Comparison of ENCODE assay signal across 29 cellular contexts in genomic region chr10:90224791-90225566, GRCh38.
"Had no signal": no experiment of that assay in that cellular context is flagged by ENCODE, and none has a peak within 500 bp of the region (broad histone marks: within the 10 kb centered on the region; RNA-seq: fewer than 3 reads in every experiment).

No MANE protein-coding gene starts in this region.

- H3K9me3 ChIP-seq: body of pancreas, esophagus squamous epithelium, heart left ventricle, lower lobe of right lung, pancreas, prostate gland, testis, transverse colon had no signal

- H3K36me3 ChIP-seq: esophagus squamous epithelium, heart left ventricle, lower lobe of right lung, pancreas, prostate gland, transverse colon had no signal

- H3K4me1 ChIP-seq: body of pancreas, esophagus squamous epithelium, heart left ventricle, lower lobe of right lung, pancreas, prostate gland, testis, transverse colon had no signal

- ATAC-seq: activated naive CD4-positive, alpha-beta T cell treated with anti-CD3 and anti-CD28 coated beads, Interleukin-2, amount 50 U/mL, for 72 hours; activated T-cell treated with anti-CD3 and anti-CD28 coated beads, Interleukin-2, amount 50 U/mL, for 72 hours; body of pancreas; lower lobe of right lung; naive thymus-derived CD8-positive, alpha-beta T cell; pancreas; stimulated activated naive CD8-positive, alpha-beta T cell treated with anti-CD3 and anti-CD28 coated beads, Interleukin-15, Interleukin-2, amounts not matched to agents 100 U/mL and 50 U/mL, for 24 hours had no signal

- DNase-seq: activated CD4-positive, alpha-beta T cell treated with anti-CD3 and anti-CD28 coated beads for 4 hours; activated CD4-positive, alpha-beta T cell treated with anti-CD3 and anti-CD28 coated beads, Interleukin-2, amount 50 U/mL, for 4 hours; activated naive CD4-positive, alpha-beta T cell; activated T-cell treated with anti-CD3 and anti-CD28 coated beads for 4 hours; activated T-cell treated with anti-CD3 and anti-CD28 coated beads, Interleukin-2, amount 50 U/mL, for 72 hours; aorta; body of pancreas; central memory CD4-positive, alpha-beta T cell; dermis blood vessel endothelial cell; effector CD4-positive, alpha-beta T cell; esophagus squamous epithelium; foreskin fibroblast; heart left ventricle; hypothalamus; immature natural killer cell; lower lobe of right lung; mesenchymal stem cell; naive thymus-derived CD8-positive, alpha-beta T cell; nucleus accumbens; pancreas; retina; stimulated activated CD4-positive, alpha-beta T cell treated with anti-CD3 and anti-CD28 coated beads, Interleukin-12 subunit alpha, Interleukin-12 subunit beta, amount 100 ng/mL, for 4 hours; stimulated activated CD4-positive, alpha-beta T cell treated with anti-CD3 and anti-CD28 coated beads, Interleukin-4, amount 100 ng/mL, for 1 hour; stimulated activated naive CD8-positive, alpha-beta T cell treated with anti-CD3 and anti-CD28 coated beads, Interleukin-15, Interleukin-2, amounts not matched to agents 100 U/mL and 50 U/mL, for 24 hours; testis; transverse colon had no signal

- H3K27ac ChIP-seq: body of pancreas, heart left ventricle, lower lobe of right lung, pancreas, prostate gland, testis, transverse colon, VCaP had no signal

- H3K4me3 ChIP-seq: body of pancreas, esophagus squamous epithelium, heart left ventricle, lower lobe of right lung, pancreas, prostate gland, testis, transverse colon had no signal

- H3K27me3 ChIP-seq: body of pancreas, esophagus squamous epithelium, heart left ventricle, pancreas, testis, transverse colon had no signal
